ENCODE assay signal across 1 cellular context in genomic region chr13:111005808-111006494, GRCh38.
TF ChIP-seq lines count a peak whose summit lies in the region.

No MANE protein-coding gene starts in this region.

TF ChIP-seq in SK-N-SH treated with all-trans-retinoic acid at 6 μM for 48 hours, 23 proteins besides CTCF, POLR2A, EP300 and RAD21 (continued from another document):
- TF ChIP-seq CREB5 (CRISPR knock-in tag; IDR thresholded peaks at IDR 0.05; ENCODE audit: low read depth) (no peak), TCF4 (CRISPR knock-in tag; IDR thresholded peaks at IDR 0.05; ENCODE audit: borderline replicate concordance) (no peak), ZNF8 (CRISPR knock-in tag; IDR thresholded peaks at IDR 0.05) (no peak), TSHZ2 (CRISPR knock-in tag; IDR thresholded peaks at IDR 0.05) (no peak), TOX (CRISPR knock-in tag; IDR thresholded peaks at IDR 0.05; ENCODE audit: borderline replicate concordance) (no peak), ESRRG (CRISPR knock-in tag; IDR thresholded peaks at IDR 0.05) (no peak), CSRNP3 (CRISPR knock-in tag; IDR thresholded peaks at IDR 0.05) (no peak), SNAI2 (CRISPR knock-in tag; IDR thresholded peaks at IDR 0.05) (no peak), ZFP30 (CRISPR knock-in tag; IDR thresholded peaks at IDR 0.05) (no peak), CSDC2 (CRISPR knock-in tag; IDR thresholded peaks at IDR 0.05) (no peak), PPARA (CRISPR knock-in tag; IDR thresholded peaks at IDR 0.05; ENCODE audit: borderline replicate concordance) (no peak), ZC3H10 (CRISPR knock-in tag; IDR thresholded peaks at IDR 0.05) (no peak), POU6F1 (CRISPR knock-in tag; IDR thresholded peaks at IDR 0.05; ENCODE audit: borderline replicate concordance, low read depth) (no peak)
